Comparison of ENCODE assay signal across 12 cellular contexts in genomic region chr3:190323241-190323617, GRCh38. TPM values are rescaled to one million over a fixed set of nuclear protein-coding genes. Genes with fewer than 3 reads are reported as not detected.
DNase-seq lines count a peak whose midpoint lies in the region; ATAC-seq and TF ChIP-seq lines count a peak whose summit lies in the region.
"Had no signal": no experiment of that assay in that cellular context is flagged by ENCODE, and none has a peak within 500 bp of the region (broad histone marks: within the 10 kb centered on the region; RNA-seq: fewer than 3 reads in every experiment).

No MANE protein-coding gene starts in this region.

- no peaks in the 10 kb centered on the region for H3K9me2 ChIP-seq in GM23338 (ENCODE audit: insufficient read depth)

- TF ChIP-seq CTCF in GM23338 (conservative IDR thresholded peaks at IDR 0.05; ENCODE audit: low read depth in 2 of 2) = no peak
- TF ChIP-seq CTCF in heart left ventricle (IDR thresholded peaks at IDR 0.05) = no peak
- no peak for TF ChIP-seq CTCF in progenitor cell of endocrine pancreas (IDR thresholded peaks at IDR 0.05; ENCODE audit: unreplicated experiment)
- no peak for TF ChIP-seq CTCF in GM10266 (IDR thresholded peaks at IDR 0.05; ENCODE audit: control insufficient read depth, insufficient read depth, low read depth, missing control alignments)

- no peaks in the 10 kb centered on the region for H3K36me3 ChIP-seq in GM23338 (ENCODE audit: insufficient read depth)
- H3K36me3 ChIP-seq in heart left ventricle = no peaks in the 10 kb centered on the region

- H3K27ac ChIP-seq in GM23338 (ENCODE audit: low read depth) (no peak overlapping the region), heart left ventricle (no peak overlapping the region)
- H3K27ac ChIP-seq: parathyroid adenoma had no signal

- ATAC-seq in GM23338 (no peak), T-helper 17 cell (no peak), heart left ventricle (peak in 2 of 4 donors; percentile 21 to 36), GM18517 (IDR thresholded peaks at IDR 0.05; ENCODE audit: unreplicated experiment) (no peak)
- no peak for ATAC-seq in activated CD8-positive, alpha-beta memory T cell treated with anti-CD3 and anti-CD28 coated beads, Interleukin-2, amount 10 ng/mL, durations not matched to agents 7 days and 5 days

- TF ChIP-seq POLR2A in heart left ventricle (IDR thresholded peaks at IDR 0.05) = no peak

- peak overlapping the region; percentile 92 for H3K4me2 ChIP-seq in GM23338

- H2AFZ ChIP-seq in GM23338 = peak overlapping the region; percentile 87

- peaks cover 24% of the 10 kb centered on the region for H3K27me3 ChIP-seq in GM23338 (ENCODE audit: insufficient read depth)
- H3K27me3 ChIP-seq in heart left ventricle = peaks cover 0 to 19% (median 0%) of the 10 kb centered on the region in 9 donors

- H3K4me1 Mint-ChIP-seq in GM23338 = peaks cover 40% of the 10 kb centered on the region
- H3K4me1 Mint-ChIP-seq in T-helper 17 cell = peaks cover 13% of the 10 kb centered on the region
- H3K4me1 Mint-ChIP-seq in progenitor cell of endocrine pancreas (ENCODE audit: low read depth) = peaks cover 34% of the 10 kb centered on the region
- peaks cover 8% of the 10 kb centered on the region for H3K4me1 Mint-ChIP-seq in activated CD8-positive, alpha-beta memory T cell treated with anti-CD3 and anti-CD28 coated beads, Interleukin-2, amount 10 ng/mL, durations not matched to agents 7 days and 5 days

- H3K27me3 Mint-ChIP-seq in GM23338 (ENCODE audit: insufficient read depth, low read depth, poor library complexity) (peaks cover 15% of the 10 kb centered on the region), T-helper 17 cell (peaks cover 76% of the 10 kb centered on the region), progenitor cell of endocrine pancreas (peaks cover 18% of the 10 kb centered on the region)
- H3K27me3 Mint-ChIP-seq in activated CD8-positive, alpha-beta memory T cell treated with anti-CD3 and anti-CD28 coated beads, Interleukin-2, amount 10 ng/mL, durations not matched to agents 7 days and 5 days = peaks cover 43% of the 10 kb centered on the region

- H3K4me1 ChIP-seq in GM23338 (ENCODE audit: insufficient read depth) (peaks cover 33% of the 10 kb centered on the region), heart left ventricle (peaks cover 0 to 21% (median 13%) of the 10 kb centered on the region in 12 donors)
- H3K4me1 ChIP-seq: parathyroid adenoma had no signal

- WGBS in heart left ventricle, 4 donors = 44 to 53% (median 50%) methylated on average over 8 of the region's 8 CpGs

- no peaks in the 10 kb centered on the region for H3K79me2 ChIP-seq in GM23338 (replicated peaks; ENCODE audit: insufficient read depth)
- H3K79me2 ChIP-seq: parathyroid adenoma had no signal

- no peaks in the 10 kb centered on the region for H3F3A ChIP-seq in GM23338 (replicated peaks; ENCODE audit: low read depth)

- H3K4me3 ChIP-seq in GM23338 (0 out of 2 replicates have a peak overlapping the region, but pooled peaks have one; percentile 78), heart left ventricle (peak overlapping the region in 8 of 12 donors; percentile 8 to 72 (median 58))

- peak; percentile 15 for DNase-seq in GM23338 (ENCODE audit: low spot score)
- no peak for DNase-seq in T-helper 17 cell
- peak in 1 of 5 donors; percentile 12 for DNase-seq in heart left ventricle
- DNase-seq in progenitor cell of endocrine pancreas (ENCODE audit: low spot score, unreplicated experiment) = no peak
- DNase-seq in activated CD8-positive, alpha-beta memory T cell treated with anti-CD3 and anti-CD28 coated beads, Interleukin-2, amount 10 ng/mL, durations not matched to agents 7 days and 5 days = no peak
- DNase-seq in GM10266 (ENCODE audit: extremely low spot score) = no peak
- no peak for DNase-seq in NCI-H524 treated with DMSO at 0.1 percent for 48 hours (lab: John Stamatoyannopoulos, UW)
- DNase-seq: activated naive CD4-positive, alpha-beta T cell treated with anti-CD3 and anti-CD28 coated beads, Interleukin-2, amount 50 U/mL, for 16 hours; NCI-H2081; T-helper 9 cell had no signal

- H3K27ac Mint-ChIP-seq in GM23338 (no peak overlapping the region), T-helper 17 cell (peak overlapping the region; percentile 39), progenitor cell of endocrine pancreas (peak overlapping the region; percentile 10)
- no peak overlapping the region for H3K27ac Mint-ChIP-seq in activated CD8-positive, alpha-beta memory T cell treated with anti-CD3 and anti-CD28 coated beads, Interleukin-2, amount 10 ng/mL, durations not matched to agents 7 days and 5 days

- no peaks in the 10 kb centered on the region; the same call in 1 of the 2 replicates for H4K20me1 ChIP-seq in GM23338 (replicated peaks; ENCODE audit: insufficient read depth)

- H3K9me3 Mint-ChIP-seq in GM23338 (no peaks in the 10 kb centered on the region), progenitor cell of endocrine pancreas (ENCODE audit: low read depth) (no peaks in the 10 kb centered on the region)
- H3K9me3 Mint-ChIP-seq in activated CD8-positive, alpha-beta memory T cell treated with anti-CD3 and anti-CD28 coated beads, Interleukin-2, amount 10 ng/mL, durations not matched to agents 7 days and 5 days (ENCODE audit: low read depth) = no peaks in the 10 kb centered on the region

- H3K9me3 ChIP-seq in T-helper 17 cell (ENCODE audit: control insufficient read depth, low read length, poor library complexity, severe bottlenecking) (no peaks in the 10 kb centered on the region), heart left ventricle (no peaks in the 10 kb centered on the region)

- intact Hi-C loops in heart left ventricle (cut with DNase I) = loop anchor here (2.0 to 10.0 kb wide), 7 partner anchors 59 to 362 kb away; no protein-coding TSS in a partner anchor

- CTCF ChIA-PET in activated CD8-positive, alpha-beta memory T cell treated with anti-CD3 and anti-CD28 coated beads, Interleukin-2, amount 10 ng/mL, durations not matched to agents 7 days and 5 days (lab: Charles Lee) = interaction anchor here (1.1 to 2.4 kb wide), 11 partner anchors 10 to 362 kb away, joined by 3 to 13 read pairs (median 6); no protein-coding TSS in a partner anchor

- H3K36me3 Mint-ChIP-seq in GM23338 (ENCODE audit: low read depth) = no peaks in the 10 kb centered on the region
- H3K36me3 Mint-ChIP-seq in T-helper 17 cell (ENCODE audit: low read depth) = peaks cover 5% of the 10 kb centered on the region
- no peaks in the 10 kb centered on the region for H3K36me3 Mint-ChIP-seq in progenitor cell of endocrine pancreas (ENCODE audit: insufficient read depth)
- no peaks in the 10 kb centered on the region for H3K36me3 Mint-ChIP-seq in activated CD8-positive, alpha-beta memory T cell treated with anti-CD3 and anti-CD28 coated beads, Interleukin-2, amount 10 ng/mL, durations not matched to agents 7 days and 5 days

- H3K4me3 Mint-ChIP-seq in GM23338 (peak overlapping the region; percentile 62), T-helper 17 cell (peak overlapping the region; percentile 88), progenitor cell of endocrine pancreas (ENCODE audit: low read depth) (peak overlapping the region; percentile 67)
- no peak overlapping the region for H3K4me3 Mint-ChIP-seq in activated CD8-positive, alpha-beta memory T cell treated with anti-CD3 and anti-CD28 coated beads, Interleukin-2, amount 10 ng/mL, durations not matched to agents 7 days and 5 days

TF ChIP-seq in GM23338, 12 proteins besides CTCF, POLR2A, EP300 and RAD21 (continues in another document):
- TF ChIP-seq ZNF331 (CRISPR knock-in tag; IDR thresholded peaks at IDR 0.05; ENCODE audit: low read depth) (no peak), ZNF114 (CRISPR knock-in tag; IDR thresholded peaks at IDR 0.05) (no peak), REST (IDR thresholded peaks at IDR 0.05; ENCODE audit: unreplicated experiment) (no peak), STAT1 (IDR thresholded peaks at IDR 0.05; ENCODE audit: unreplicated experiment) (no peak)

RNA-seq across cellular contexts. Expression of gene CLDN1, which starts 1.0 kb away (rescaled TPM):
- 4.2 and 4.6 TPM in 2 replicates for total RNA-seq in GM23338 (2014; rRNA removed; shearing (Covaris generic))
- polyA plus RNA-seq in GM23338 (2016; fragmentation: Nextera tagmentation; extraction: Ambion mirVana) = 2.5 and 2.7 TPM in 2 replicates
- not detected for total RNA-seq in T-helper 17 cell
- 10 to 100 TPM in 1 of 9 donors, under 1 TPM in 5, not detected in 3; 0.13 to 45.0 (median 0.31) TPM for total RNA-seq in heart left ventricle
- under 1 TPM; 0.11 to 0.15 TPM for polyA plus RNA-seq in heart left ventricle
- total RNA-seq in progenitor cell of endocrine pancreas = 37.8 and 38.0 TPM in 2 replicates
- total RNA-seq in activated CD8-positive, alpha-beta memory T cell treated with anti-CD3 and anti-CD28 coated beads, Interleukin-2, amount 10 ng/mL, durations not matched to agents 7 days and 5 days = not detected

Comparison
In these comparisons a context has a peak if more than half of its experiments do, and no peak if none do; other contexts are left out.
1. H3K27ac Mint-ChIP-seq: peak in T-helper 17 cell (single experiment) and progenitor cell of endocrine pancreas (single experiment); none in GM23338 (single experiment) and activated CD8-positive, alpha-beta memory T cell treated with anti-CD3 and anti-CD28 coated beads, Interleukin-2, amount 10 ng/mL, durations not matched to agents 7 days and 5 days (single experiment).